8 cellular contexts compared by ENCODE assay signal in the genomic region with DNA sequence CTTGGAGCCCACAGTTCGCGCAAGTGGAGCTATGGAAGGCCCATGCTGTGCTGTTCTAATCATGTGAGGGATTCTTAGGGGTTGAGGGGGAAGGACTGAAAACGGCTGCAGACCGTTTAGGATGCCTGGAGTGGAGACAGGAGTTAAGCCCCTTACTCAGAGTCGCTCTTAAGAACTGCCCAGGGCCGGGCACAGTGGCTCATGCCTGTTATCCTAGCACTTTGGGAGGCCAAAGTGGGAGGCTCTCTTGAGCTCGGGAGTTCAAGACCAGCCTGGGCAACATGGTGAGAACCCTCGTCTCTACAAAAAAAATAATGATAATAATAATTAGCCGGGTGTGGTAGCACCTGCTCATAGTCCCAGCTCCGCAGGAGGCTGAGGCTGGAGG. TPM values are rescaled to one million over a fixed set of nuclear protein-coding genes. Genes with fewer than 3 reads are reported as not detected.
DNase-seq lines count a peak whose midpoint lies in the region; ATAC-seq and TF ChIP-seq lines count a peak whose summit lies in the region.

No MANE protein-coding gene starts in this region.

- no peaks in the 10 kb centered on the region for H3K27me3 Mint-ChIP-seq in activated CD4-positive, alpha-beta memory T cell treated with anti-CD3 and anti-CD28 coated beads for 36 hours

- no peak overlapping the region for H3K4me3 Mint-ChIP-seq in activated CD4-positive, alpha-beta memory T cell treated with anti-CD3 and anti-CD28 coated beads for 36 hours

- peaks cover 50% of the 10 kb centered on the region for H3K4me1 ChIP-seq in psoas muscle

- DNase-seq in RPMI8226 (peak; percentile 26), fibroblast of mammary gland (ENCODE audit: low read depth) (no peak), psoas muscle (no peak), DMS53 (lab: John Stamatoyannopoulos, UW) (no peak), D341Med (ENCODE audit: low spot score) (no peak)
- DNase-seq in activated CD4-positive, alpha-beta memory T cell treated with anti-CD3 and anti-CD28 coated beads for 36 hours: no peak
- DNase-seq in activated CD8-positive, alpha-beta memory T cell treated with anti-CD3 and anti-CD28 coated beads, Interleukin-2, amount 50 U/mL, for 4 hours: no peak

- POLR2A ChIA-PET in activated CD4-positive, alpha-beta memory T cell treated with anti-CD3 and anti-CD28 coated beads for 36 hours (lab: Charles Lee): interaction anchor here (1.7 to 3.6 kb wide), 4 partner anchors 12 to 34 kb away, joined by 4 to 67 read pairs (median 29); a partner anchor contains a TSS

- H3K9me3 ChIP-seq in psoas muscle: no peaks in the 10 kb centered on the region

- CTCF ChIA-PET in activated CD4-positive, alpha-beta memory T cell treated with anti-CD3 and anti-CD28 coated beads for 36 hours (lab: Charles Lee): interaction anchor here (1.0 to 4.4 kb wide), 4 partner anchors 13 to 87 kb away, joined by 3 to 29 read pairs (median 4); a partner anchor contains a TSS

- no peaks in the 10 kb centered on the region for H3K9me3 Mint-ChIP-seq in activated CD4-positive, alpha-beta memory T cell treated with anti-CD3 and anti-CD28 coated beads for 36 hours

- TF ChIP-seq CTCF in fibroblast of mammary gland (conservative IDR thresholded peaks at IDR 0.05; ENCODE audit: control insufficient read depth, insufficient read depth, low read depth, low read length) (no peak), psoas muscle (IDR thresholded peaks at IDR 0.05) (no peak)

- peak in 1 of 4 donors; percentile 1 for ATAC-seq in psoas muscle

- H3K4me3 ChIP-seq in GM08714 (ENCODE audit: low read length) (peak overlapping the region; percentile 64), fibroblast of mammary gland (ENCODE audit: control insufficient read depth, low read depth, low read length) (peak overlapping the region; percentile 64), psoas muscle (peak overlapping the region; percentile 74)

- no peaks in the 10 kb centered on the region for H3K27me3 ChIP-seq in psoas muscle (ENCODE audit: insufficient read depth in 3 of 3, low read length in 2 of 3)

- WGBS in psoas muscle, 3 donors: 12 to 16% (median 15%) methylated on average over 9 to 10 of the region's 10 CpGs

- H3K27ac Mint-ChIP-seq in activated CD4-positive, alpha-beta memory T cell treated with anti-CD3 and anti-CD28 coated beads for 36 hours: no peak overlapping the region

- H3K4me1 Mint-ChIP-seq in activated CD4-positive, alpha-beta memory T cell treated with anti-CD3 and anti-CD28 coated beads for 36 hours (ENCODE audit: low read depth): peaks cover 27% of the 10 kb centered on the region

- H3K36me3 ChIP-seq in psoas muscle (ENCODE audit: insufficient read depth in 1 of 2, low read depth in 1 of 2): no peaks in the 10 kb centered on the region

- H3K36me3 Mint-ChIP-seq in activated CD4-positive, alpha-beta memory T cell treated with anti-CD3 and anti-CD28 coated beads for 36 hours: no peaks in the 10 kb centered on the region

- H3K27ac ChIP-seq in psoas muscle: peak overlapping the region; percentile 97

- intact Hi-C loops in psoas muscle (cut with DNase I): loop anchor here in 1 of 2 donors (2.0 kb wide), 1 partner anchor 20 kb away; a partner anchor contains a TSS
- intact Hi-C loops in activated CD4-positive, alpha-beta memory T cell treated with anti-CD3 and anti-CD28 coated beads for 36 hours (cut with micrococcal nuclease): no loop called here

RNA-seq across cellular contexts. Expression of a gene that starts 1.1 kb away (rescaled TPM):
- total RNA-seq in psoas muscle: 10 to 100 TPM; 46.2 to 57.0 (median 48.8) TPM
- 10 to 100 TPM; 25.3 to 51.9 (median 39.5) TPM for polyA plus RNA-seq in psoas muscle
- 10 to 100 TPM; 50.3 to 51.4 TPM for total RNA-seq in activated CD4-positive, alpha-beta memory T cell treated with anti-CD3 and anti-CD28 coated beads for 36 hours

RNA-seq across cellular contexts. Expression of a gene that starts 13.4 kb away (rescaled TPM):
- total RNA-seq in psoas muscle: 10 to 100 TPM; 18.6 to 27.9 (median 24.8) TPM
- 10 to 100 TPM; 21.1 to 52.7 (median 42.0) TPM for polyA plus RNA-seq in psoas muscle
- total RNA-seq in activated CD4-positive, alpha-beta memory T cell treated with anti-CD3 and anti-CD28 coated beads for 36 hours: 10 to 100 TPM; 19.7 to 19.9 TPM

RNA-seq across cellular contexts. Expression of a gene that starts 19.7 kb away (rescaled TPM):
- 10 to 100 TPM; 13.4 to 22.9 (median 16.0) TPM for total RNA-seq in psoas muscle
- polyA plus RNA-seq in psoas muscle: 10 to 100 TPM; 19.6 to 30.8 (median 19.9) TPM
- 10 to 100 TPM; 60.4 to 65.9 TPM for total RNA-seq in activated CD4-positive, alpha-beta memory T cell treated with anti-CD3 and anti-CD28 coated beads for 36 hours
